ENCODE assay signal across 17 cellular contexts in the genomic region with DNA sequence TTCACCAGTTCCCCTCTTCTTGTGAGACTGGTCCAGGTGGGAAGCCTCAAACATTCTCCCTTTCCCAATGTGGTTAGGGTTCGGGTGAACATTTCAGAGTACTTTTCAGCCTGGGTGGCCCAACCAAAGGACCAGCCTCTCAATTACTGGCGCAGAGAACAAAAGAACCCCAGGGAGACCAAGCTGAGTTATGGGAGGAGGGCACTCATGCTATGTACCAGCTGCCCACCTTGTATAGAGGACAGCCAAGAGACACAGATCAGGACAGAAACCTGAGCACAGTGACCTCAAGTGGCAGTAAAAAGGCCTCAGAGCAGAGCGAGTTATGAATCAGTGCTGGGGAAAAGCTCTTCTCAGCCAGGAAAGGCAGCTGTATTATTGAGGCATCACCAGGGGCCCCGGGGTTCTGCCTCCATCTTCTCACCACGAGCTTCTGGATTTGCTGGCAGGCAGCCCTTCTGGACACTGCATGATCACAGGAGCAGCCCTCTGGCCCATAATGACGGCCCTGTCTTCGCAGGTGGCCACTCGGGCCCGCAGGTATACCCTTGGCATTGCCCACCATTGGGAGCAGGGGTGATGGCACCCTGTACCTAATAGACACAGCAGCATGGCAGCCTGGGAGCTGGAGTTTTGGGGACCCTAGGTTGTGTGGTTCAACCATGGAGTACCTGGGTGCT. TPM values are rescaled to one million over a fixed set of nuclear protein-coding genes. Genes with fewer than 3 reads are reported as not detected.
DNase-seq lines count a peak whose midpoint lies in the region; ATAC-seq, FAIRE-seq and TF ChIP-seq lines count a peak whose summit lies in the region.
"Had no signal": no experiment of that assay in that cellular context is flagged by ENCODE, and none has a peak within 500 bp of the region (broad histone marks: within the 10 kb centered on the region; RNA-seq: fewer than 3 reads in every experiment).

No MANE protein-coding gene starts in this region.

- H3K27ac ChIP-seq in CD4-positive, alpha-beta T cell (ENCODE audit: low read depth, low read length), result no peak overlapping the region
- H3K27ac ChIP-seq in Karpas-422 (ENCODE audit: low read length) (no peak overlapping the region), K562 (ENCODE audit: extremely low read depth, low read depth, low read length) (no peak overlapping the region), vagina (no peak overlapping the region)
- H3K27ac ChIP-seq: brain microvascular endothelial cell, testis had no signal

- POLR2A ChIA-PET in CD4-positive, alpha-beta T cell (lab: Charles Lee), result no interaction called here
- POLR2A ChIA-PET in K562 (lab: Yijun Ruan, JAX), result interaction anchor here (0.6 to 1.3 kb wide), 3 partner anchors 8 to 12 kb away, joined by 3 to 4 read pairs (median 3); no protein-coding TSS in a partner anchor

- no peak for TF ChIP-seq EP300 in K562 (IDR thresholded peaks at IDR 0.05; ENCODE audit: low read length)

- FAIRE-seq in K562 (lab: Jason Lieb, UNC), result peak; percentile 6

- H3K9me2 ChIP-seq in Karpas-422 (replicated peaks; ENCODE audit: insufficient read depth, low read length), result no peaks in the 10 kb centered on the region
- H3K9me2 ChIP-seq: SK-N-SH had no signal

- no TSS peak for BruUV-seq in K562 (replicated peaks; lab: Mats Ljungman, UMichigan)

- no peak overlapping the region for H3K4me3 ChIP-seq in Karpas-422 (ENCODE audit: low read length)
- no peak overlapping the region for H3K4me3 ChIP-seq in K562
- no peak overlapping the region for H3K4me3 ChIP-seq in vagina
- H3K4me3 ChIP-seq: smooth muscle cell, testis had no signal

- WGBS in K562 (ENCODE audit: insufficient coverage, low coverage, missing lambda C conversion rate), result 84% methylated on average over 9 of the region's 9 CpGs

- peaks cover 29% of the 10 kb centered on the region for H3K4me1 Mint-ChIP-seq in CD4-positive, alpha-beta T cell (ENCODE audit: low read depth)
- peaks cover 32% of the 10 kb centered on the region for H3K4me1 Mint-ChIP-seq in neural crest cell

- H3K4me1 ChIP-seq in Karpas-422 (ENCODE audit: low read length) (peaks cover 20% of the 10 kb centered on the region), K562 (replicated peaks in 1 of 2; ENCODE audit: control insufficient read depth in 2 of 2, insufficient read depth in 2 of 2, low read length in 2 of 2) (peaks cover 7 to 32% of the 10 kb centered on the region in 2 experiments; a peak in 4 of 5 replicates), vagina (peaks cover 30% of the 10 kb centered on the region)

- H4K20me1 ChIP-seq in Karpas-422 (ENCODE audit: insufficient read depth, low read depth, low read length) (no peaks in the 10 kb centered on the region), K562 (replicated peaks; ENCODE audit: control insufficient read depth, insufficient read depth, low read length) (no peaks in the 10 kb centered on the region)

- H3K4me3 Mint-ChIP-seq in CD4-positive, alpha-beta T cell, result no peak overlapping the region
- peak overlapping the region; percentile 67 for H3K4me3 Mint-ChIP-seq in neural crest cell
- H3K4me3 Mint-ChIP-seq: activated CD4-positive, alpha-beta T cell treated with anti-CD3 and anti-CD28 coated beads, Interleukin-2, amount 10 ng/mL, durations not matched to agents 24 days and 14 days had no signal

- H3K27me3 Mint-ChIP-seq in CD4-positive, alpha-beta T cell, result no peaks in the 10 kb centered on the region
- no peaks in the 10 kb centered on the region for H3K27me3 Mint-ChIP-seq in neural crest cell (ENCODE audit: low read depth)
- H3K27me3 Mint-ChIP-seq: activated CD4-positive, alpha-beta T cell treated with anti-CD3 and anti-CD28 coated beads, Interleukin-2, amount 10 ng/mL, durations not matched to agents 24 days and 14 days had no signal

- H3K27me3 ChIP-seq in CD4-positive, alpha-beta T cell (ENCODE audit: control insufficient read depth, insufficient read depth, low read length), result no peaks in the 10 kb centered on the region
- no peaks in the 10 kb centered on the region for H3K27me3 ChIP-seq in Karpas-422 (ENCODE audit: low read length)
- H3K27me3 ChIP-seq in K562 (ENCODE audit: control insufficient read depth in 2 of 2, insufficient read depth in 2 of 2, low read length in 2 of 2), result no peaks in the 10 kb centered on the region
- no peaks in the 10 kb centered on the region for H3K27me3 ChIP-seq in vagina
- H3K27me3 ChIP-seq: brain microvascular endothelial cell, testis had no signal

- no peaks in the 10 kb centered on the region for H3K9me3 Mint-ChIP-seq in CD4-positive, alpha-beta T cell
- no peaks in the 10 kb centered on the region for H3K9me3 Mint-ChIP-seq in neural crest cell
- H3K9me3 Mint-ChIP-seq: activated CD4-positive, alpha-beta T cell treated with anti-CD3 and anti-CD28 coated beads, Interleukin-2, amount 10 ng/mL, durations not matched to agents 24 days and 14 days had no signal

- no peak for TF ChIP-seq RAD21 in K562 (CRISPR knock-in tag; conservative IDR thresholded peaks at IDR 0.05 in 1 of 2, IDR thresholded peaks at IDR 0.05 in 1 of 2)

- no peak for ATAC-seq in CD4-positive, alpha-beta T cell (ENCODE audit: poor library complexity)
- no peak for ATAC-seq in K562

- H3K9ac ChIP-seq in Karpas-422 (ENCODE audit: low read length), result 0 out of 2 replicates have a peak overlapping the region, but pooled peaks have one; percentile 0
- H3K9ac ChIP-seq in K562 (ENCODE audit: insufficient read depth in 1 of 2, low read depth in 2 of 2, low read length in 2 of 2), result peak overlapping the region in 1 of 2 experiments; percentile 7; a peak in 1 of 4 replicates
- H3K9ac ChIP-seq: SK-N-SH had no signal

- intact Hi-C loops in CD4-positive, alpha-beta T cell (cut with DNase I, micrococcal nuclease), result no loop called here
- intact Hi-C loops in K562 (cut with micrococcal nuclease), result no loop called here
- intact Hi-C loops in vagina (cut with DNase I), result no loop called here

- H3K27ac Mint-ChIP-seq in CD4-positive, alpha-beta T cell, result peak overlapping the region; percentile 63
- peak overlapping the region; percentile 75 for H3K27ac Mint-ChIP-seq in neural crest cell (ENCODE audit: unreplicated experiment)
- H3K27ac Mint-ChIP-seq: activated CD4-positive, alpha-beta T cell treated with anti-CD3 and anti-CD28 coated beads, Interleukin-2, amount 10 ng/mL, durations not matched to agents 24 days and 14 days had no signal

- H3K4me2 ChIP-seq in Karpas-422 (ENCODE audit: low read depth, low read length, poor library complexity, severe bottlenecking), result no peak overlapping the region
- no peak overlapping the region for H3K4me2 ChIP-seq in K562 (ENCODE audit: insufficient read depth, low read length)
- H3K4me2 ChIP-seq: smooth muscle cell had no signal

- H3K36me3 Mint-ChIP-seq in CD4-positive, alpha-beta T cell (ENCODE audit: low read depth), result peaks cover 44% of the 10 kb centered on the region
- peaks cover 2% of the 10 kb centered on the region for H3K36me3 Mint-ChIP-seq in neural crest cell (ENCODE audit: low read depth)

- H2AFZ ChIP-seq in Karpas-422 (ENCODE audit: low read length), result no peak overlapping the region
- H2AFZ ChIP-seq in K562 (ENCODE audit: low read depth, low read length), result no peak overlapping the region

- no peak for DNase-seq in CD4-positive, alpha-beta T cell
- no peak for DNase-seq in Karpas-422
- no peak for DNase-seq in K562 (ENCODE audit: extremely low read depth in 1 of 4, low spot score in 3 of 4)
- DNase-seq in neural crest cell (ENCODE audit: low read depth, low spot score), result no peak
- DNase-seq in NCI-H1105 treated with DMSO at 0.1 percent for 48 hours (lab: John Stamatoyannopoulos, UW), result no peak
- DNase-seq in vagina (ENCODE audit: extremely low spot score in 2 of 2), result no peak
- no peak for DNase-seq in GM20000 (ENCODE audit: low spot score)
- DNase-seq: activated CD4-positive, alpha-beta T cell treated with anti-CD3 and anti-CD28 coated beads, Interleukin-2, amount 10 ng/mL, durations not matched to agents 24 days and 14 days; activated CD8-positive, alpha-beta memory T cell treated with anti-CD3 and anti-CD28 coated beads, Interleukin-2, amount 50 U/mL, for 4 hours; activated gamma-delta T cell treated with Interleukin-2 at 50 U/mL for 16 hours; brain microvascular endothelial cell; glutamatergic neuron; H7; NCI-H526; SK-N-SH; testis had no signal

- peaks cover 36% of the 10 kb centered on the region for H3K79me2 ChIP-seq in Karpas-422 (ENCODE audit: low read length)
- H3K79me2 ChIP-seq in K562 (ENCODE audit: control insufficient read depth, insufficient read depth, low read length), result peaks cover 25% of the 10 kb centered on the region

- TF ChIP-seq POLR2A in K562 (conservative IDR thresholded peaks at IDR 0.05) (no peak), vagina (IDR thresholded peaks at IDR 0.05) (no peak)

- CTCF ChIA-PET in CD4-positive, alpha-beta T cell (lab: Charles Lee), result no interaction called here
- CTCF ChIA-PET in K562 (lab: Yijun Ruan, JAX; ENCODE audit: low intra/inter-chr PET ratio), result no interaction called here

- peaks cover 21% of the 10 kb centered on the region for H3K36me3 ChIP-seq in Karpas-422 (ENCODE audit: insufficient read depth, low read length)
- peaks cover 38% of the 10 kb centered on the region; the same call in 2 of the 3 replicates for H3K36me3 ChIP-seq in K562 (ENCODE audit: control insufficient read depth, insufficient read depth, low read length)
- peaks cover 0 to 44% of the 10 kb centered on the region in 2 donors for H3K36me3 ChIP-seq in vagina

- H3K9me1 ChIP-seq in K562 (ENCODE audit: control insufficient read depth, insufficient read depth, low read length), result no peaks in the 10 kb centered on the region

- in situ Hi-C loops in K562 (cut with MboI), result no loop called here

- no peaks in the 10 kb centered on the region for H3K9me3 ChIP-seq in CD4-positive, alpha-beta T cell (ENCODE audit: control insufficient read depth, low read length)
- H3K9me3 ChIP-seq in Karpas-422 (ENCODE audit: low read length) (no peaks in the 10 kb centered on the region), K562 (replicated peaks; ENCODE audit: control insufficient read depth, insufficient read depth, low read depth, low read length) (no peaks in the 10 kb centered on the region), vagina (no peaks in the 10 kb centered on the region)
- H3K9me3 ChIP-seq: SK-N-SH, testis had no signal

- no peak for TF ChIP-seq CTCF in CD4-positive, alpha-beta T cell (IDR thresholded peaks at IDR 0.05)
- TF ChIP-seq CTCF in K562 (IDR thresholded peaks at IDR 0.05 in 2 of 3, conservative IDR thresholded peaks at IDR 0.05 in 1 of 3; ENCODE audit: insufficient read depth in 2 of 3, low read depth in 1 of 3, low read length in 3 of 3) (peak in 1 of 3 experiments; percentile 8; a peak in 1 of 6 replicates), neural crest cell (conservative IDR thresholded peaks at IDR 0.05) (no peak), vagina (IDR thresholded peaks at IDR 0.05) (no peak), GM20000 (IDR thresholded peaks at IDR 0.05; ENCODE audit: extremely low read depth, missing control alignments) (no peak)

RNA-seq across cellular contexts. Expression of a gene that starts 3.8 kb away (rescaled TPM):
- 1 to 10 TPM; 5.6 to 5.8 TPM for total RNA-seq in CD4-positive, alpha-beta T cell
- 43.6 and 59.6 TPM in 2 replicates for total RNA-seq in Karpas-422 (2014; rRNA removed; shearing (Covaris generic); ENCODE audit: low replicate concordance)
- total RNA-seq in K562 (2011; cell fraction: chromatin; rRNA removed; ENCODE audit: low replicate concordance), result 33.6 and 98.9 TPM in 2 replicates
- total RNA-seq in K562 (2011; cell fraction: nucleolus; rRNA removed), result 135 and 137 TPM in 2 replicates
- total RNA-seq in K562 (2011; cell fraction: nucleoplasm; rRNA removed), result 99.2 and 101 TPM in 2 replicates
- total RNA-seq in K562 (2014; rRNA removed), result 31.1 and 37.6 TPM in 2 replicates
- total RNA-seq in K562 (2014; rRNA removed; fragmentation: Illumina TruSeq; extraction: Trizol), result 11.4 and 11.6 TPM in 2 replicates
- 24.1 and 26.8 TPM in 2 replicates for total RNA-seq in K562 (2015; rRNA removed; fragmentation: Illumina TruSeq; extraction: Trizol)
- total RNA-seq in K562 (2021), result 41.9 and 47.4 TPM in 2 replicates
- polyA plus RNA-seq in K562 (2011; rRNA removed), result 46.6 and 55.1 TPM in 2 replicates
- polyA plus RNA-seq in K562 (2011; cell fraction: cytosol; rRNA removed), result 121 and 218 TPM in 2 replicates
- polyA plus RNA-seq in K562 (2011; cell fraction: nucleus; rRNA removed), result 51.8 and 71.7 TPM in 2 replicates
- polyA plus RNA-seq in K562 (2012), result 62.0 and 81.3 TPM in 2 replicates
- polyA plus RNA-seq in K562 (2014; fragmentation: Illumina TruSeq; extraction: Trizol), result 49.5 and 60.5 TPM in 2 replicates
- 10 to 100 TPM; 10.4 to 14.8 TPM for polyA plus RNA-seq in K562 (2014; fragmentation: Nextera tagmentation; extraction: Ambion mirVana)
- 56.3 and 57.8 TPM in 2 replicates for polyA plus RNA-seq in K562 (2014; rRNA removed)
- polyA minus RNA-seq in K562 (2011; rRNA and poly(A)+ RNA removed), result 31.6 and 48.8 TPM in 2 replicates
- 44.7 and 61.0 TPM in 2 replicates for polyA minus RNA-seq in K562 (2011; cell fraction: cytosol; rRNA and poly(A)+ RNA removed)
- polyA minus RNA-seq in K562 (2011; cell fraction: nucleus; rRNA and poly(A)+ RNA removed), result 24.7 and 25.6 TPM in 2 replicates
- total RNA-seq in neural crest cell, result 81.1 and 88.6 TPM in 2 replicates
- 44.0 TPM for total RNA-seq in vagina

RNA-seq across cellular contexts. Expression of a gene that starts 7.9 kb away (rescaled TPM):
- total RNA-seq in CD4-positive, alpha-beta T cell, result 10 to 100 TPM; 34.6 to 36.1 TPM
- total RNA-seq in Karpas-422 (2014; rRNA removed; shearing (Covaris generic); ENCODE audit: low replicate concordance), result 43.9 and 73.1 TPM in 2 replicates
- 48.1 and 49.0 TPM in 2 replicates for total RNA-seq in K562 (2011; cell fraction: chromatin; rRNA removed; ENCODE audit: low replicate concordance)
- total RNA-seq in K562 (2011; cell fraction: nucleolus; rRNA removed), result 32.9 and 33.7 TPM in 2 replicates
- 64.8 and 108 TPM in 2 replicates for total RNA-seq in K562 (2011; cell fraction: nucleoplasm; rRNA removed)
- total RNA-seq in K562 (2014; rRNA removed), result 53.0 and 71.1 TPM in 2 replicates
- total RNA-seq in K562 (2014; rRNA removed; fragmentation: Illumina TruSeq; extraction: Trizol), result 78.4 and 82.8 TPM in 2 replicates
- 95.0 and 102 TPM in 2 replicates for total RNA-seq in K562 (2015; rRNA removed; fragmentation: Illumina TruSeq; extraction: Trizol)
- total RNA-seq in K562 (2021), result 104 and 108 TPM in 2 replicates
- polyA plus RNA-seq in K562 (2011; rRNA removed), result 66.3 and 82.2 TPM in 2 replicates
- 56.4 and 75.0 TPM in 2 replicates for polyA plus RNA-seq in K562 (2011; cell fraction: cytosol; rRNA removed)
- polyA plus RNA-seq in K562 (2011; cell fraction: nucleus; rRNA removed), result 32.9 and 38.2 TPM in 2 replicates
- polyA plus RNA-seq in K562 (2012), result 40.9 and 63.3 TPM in 2 replicates
- polyA plus RNA-seq in K562 (2014; fragmentation: Illumina TruSeq; extraction: Trizol), result 98.5 and 124 TPM in 2 replicates
- 100 to 1,000 TPM in 1 of 2 experiments, 10 to 100 TPM in 1; 89.3 to 258 TPM for polyA plus RNA-seq in K562 (2014; fragmentation: Nextera tagmentation; extraction: Ambion mirVana)
- 70.0 and 80.9 TPM in 2 replicates for polyA plus RNA-seq in K562 (2014; rRNA removed)
- 133 and 173 TPM in 2 replicates for polyA minus RNA-seq in K562 (2011; rRNA and poly(A)+ RNA removed)
- polyA minus RNA-seq in K562 (2011; cell fraction: cytosol; rRNA and poly(A)+ RNA removed), result 44.4 and 52.5 TPM in 2 replicates
- 11.3 and 24.1 TPM in 2 replicates for polyA minus RNA-seq in K562 (2011; cell fraction: nucleus; rRNA and poly(A)+ RNA removed)
- 59.7 and 60.9 TPM in 2 replicates for total RNA-seq in neural crest cell
- 27.3 TPM for total RNA-seq in vagina

RNA-seq across cellular contexts. Expression of a gene that starts 49.1 kb away (rescaled TPM):
- total RNA-seq in CD4-positive, alpha-beta T cell, result 10 to 100 TPM; 92.0 to 92.5 TPM
- total RNA-seq in Karpas-422 (2014; rRNA removed; shearing (Covaris generic); ENCODE audit: low replicate concordance), result 24.4 and 44.2 TPM in 2 replicates
- 27.5 and 79.4 TPM in 2 replicates for total RNA-seq in K562 (2011; cell fraction: chromatin; rRNA removed; ENCODE audit: low replicate concordance)
- 54.3 and 56.9 TPM in 2 replicates for total RNA-seq in K562 (2011; cell fraction: nucleolus; rRNA removed)
- total RNA-seq in K562 (2011; cell fraction: nucleoplasm; rRNA removed), result 39.6 and 46.3 TPM in 2 replicates
- total RNA-seq in K562 (2014; rRNA removed), result 26.2 and 29.6 TPM in 2 replicates
- total RNA-seq in K562 (2014; rRNA removed; fragmentation: Illumina TruSeq; extraction: Trizol), result 4.7 and 6.5 TPM in 2 replicates
- total RNA-seq in K562 (2015; rRNA removed; fragmentation: Illumina TruSeq; extraction: Trizol), result 8.0 and 8.7 TPM in 2 replicates
- total RNA-seq in K562 (2021), result 23.1 and 25.1 TPM in 2 replicates
- polyA plus RNA-seq in K562 (2011; rRNA removed), result 24.0 and 36.0 TPM in 2 replicates
- 31.1 and 42.9 TPM in 2 replicates for polyA plus RNA-seq in K562 (2011; cell fraction: cytosol; rRNA removed)
- 34.0 and 43.6 TPM in 2 replicates for polyA plus RNA-seq in K562 (2011; cell fraction: nucleus; rRNA removed)
- 18.3 and 32.1 TPM in 2 replicates for polyA plus RNA-seq in K562 (2012)
- 16.4 and 20.5 TPM in 2 replicates for polyA plus RNA-seq in K562 (2014; fragmentation: Illumina TruSeq; extraction: Trizol)
- under 1 TPM; 0.45 to 0.73 TPM for polyA plus RNA-seq in K562 (2014; fragmentation: Nextera tagmentation; extraction: Ambion mirVana)
- 18.6 and 20.2 TPM in 2 replicates for polyA plus RNA-seq in K562 (2014; rRNA removed)
- polyA minus RNA-seq in K562 (2011; rRNA and poly(A)+ RNA removed), result 17.7 and 29.2 TPM in 2 replicates
- 26.6 and 29.1 TPM in 2 replicates for polyA minus RNA-seq in K562 (2011; cell fraction: cytosol; rRNA and poly(A)+ RNA removed)
- polyA minus RNA-seq in K562 (2011; cell fraction: nucleus; rRNA and poly(A)+ RNA removed), result 16.2 and 17.5 TPM in 2 replicates
- 27.1 and 27.2 TPM in 2 replicates for total RNA-seq in neural crest cell
- total RNA-seq in vagina, result 86.9 TPM

RNA-seq across cellular contexts. Expression of a gene that starts 59.6 kb away (rescaled TPM):
- total RNA-seq in CD4-positive, alpha-beta T cell, result 1 to 10 TPM; 8.8 to 9.7 TPM
- total RNA-seq in Karpas-422 (2014; rRNA removed; shearing (Covaris generic); ENCODE audit: low replicate concordance), result 26.6 and 42.4 TPM in 2 replicates
- total RNA-seq in K562 (2011; cell fraction: chromatin; rRNA removed; ENCODE audit: low replicate concordance), result 29.2 and 76.2 TPM in 2 replicates
- 97.2 and 110 TPM in 2 replicates for total RNA-seq in K562 (2011; cell fraction: nucleolus; rRNA removed)
- 81.8 and 82.7 TPM in 2 replicates for total RNA-seq in K562 (2011; cell fraction: nucleoplasm; rRNA removed)
- total RNA-seq in K562 (2014; rRNA removed) (42.8 and 45.1 TPM in 2 replicates), K562 (2014; rRNA removed; fragmentation: Illumina TruSeq; extraction: Trizol) (17.8 and 22.4 TPM in 2 replicates), K562 (2015; rRNA removed; fragmentation: Illumina TruSeq; extraction: Trizol) (27.2 and 30.8 TPM in 2 replicates), K562 (2021) (35.6 and 37.8 TPM in 2 replicates), neural crest cell (24.0 and 26.9 TPM in 2 replicates), vagina (33.6 TPM)
- polyA plus RNA-seq in K562 (2011; rRNA removed) (35.4 and 49.7 TPM in 2 replicates), K562 (2014; fragmentation: Illumina TruSeq; extraction: Trizol) (21.2 and 31.4 TPM in 2 replicates), K562 (2014; fragmentation: Nextera tagmentation; extraction: Ambion mirVana) (100 to 1,000 TPM in 1 of 2 experiments, 10 to 100 TPM in 1; 79.4 to 110 TPM), K562 (2014; rRNA removed) (50.9 and 55.7 TPM in 2 replicates)
- 81.1 and 94.4 TPM in 2 replicates for polyA plus RNA-seq in K562 (2011; cell fraction: cytosol; rRNA removed)
- 33.4 and 33.8 TPM in 2 replicates for polyA plus RNA-seq in K562 (2011; cell fraction: nucleus; rRNA removed)
- 39.5 and 56.3 TPM in 2 replicates for polyA plus RNA-seq in K562 (2012)
- polyA minus RNA-seq in K562 (2011; rRNA and poly(A)+ RNA removed), result 34.9 and 37.8 TPM in 2 replicates
- 18.9 and 27.4 TPM in 2 replicates for polyA minus RNA-seq in K562 (2011; cell fraction: cytosol; rRNA and poly(A)+ RNA removed)
- 13.7 and 19.7 TPM in 2 replicates for polyA minus RNA-seq in K562 (2011; cell fraction: nucleus; rRNA and poly(A)+ RNA removed)
